ENCODE assay signal across 15 cellular contexts in the genomic region with DNA sequence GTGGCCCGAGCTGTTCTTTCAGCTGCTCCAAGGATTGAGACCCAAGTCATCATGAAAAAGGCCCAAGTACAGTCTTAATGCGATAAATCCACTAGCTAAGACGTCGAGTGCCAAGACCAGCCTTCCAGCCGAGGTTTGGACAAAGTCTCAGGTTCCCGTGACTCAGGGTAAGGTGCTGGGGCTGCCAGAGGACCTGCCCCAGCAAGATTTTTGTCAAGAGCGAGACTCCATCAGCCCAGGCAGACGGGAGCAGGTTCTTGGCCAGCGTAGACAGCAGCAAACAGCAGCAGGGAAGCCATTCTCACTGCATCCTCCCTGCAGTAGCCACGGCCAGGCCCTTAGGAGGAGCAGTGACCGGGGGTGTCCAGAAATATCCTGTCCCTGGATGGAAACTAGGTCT. TPM values are rescaled to one million over a fixed set of nuclear protein-coding genes. Genes with fewer than 3 reads are reported as not detected.
DNase-seq lines count a peak whose midpoint lies in the region; ATAC-seq, FAIRE-seq and TF ChIP-seq lines count a peak whose summit lies in the region.
"Had no signal": no experiment of that assay in that cellular context is flagged by ENCODE, and none has a peak within 500 bp of the region (broad histone marks: within the 10 kb centered on the region; RNA-seq: fewer than 3 reads in every experiment).

No MANE protein-coding gene starts in this region.

- H3K9ac ChIP-seq in HepG2 (ENCODE audit: insufficient read depth, low read depth, low read length): 0 out of 2 replicates have a peak overlapping the region, but pooled peaks have one; percentile 22

- H3K79me2 ChIP-seq in HepG2 (ENCODE audit: insufficient read depth, low read length): peaks cover 41% of the 10 kb centered on the region

- peaks cover 8% of the 10 kb centered on the region for H3K4me1 Mint-ChIP-seq in type B pancreatic cell (ENCODE audit: unreplicated experiment)

- H3K27ac Mint-ChIP-seq in type B pancreatic cell: peak overlapping the region; percentile 27

- ATAC-seq in HepG2 (no peak), right lobe of liver (no peak)
- ATAC-seq: activated CD4-positive, CD25-positive, alpha-beta regulatory T cell treated with anti-CD3 and anti-CD28 coated beads, Interleukin-2, amount 50 U/mL, for 24 hours; left lobe of liver had no signal

- no peaks in the 10 kb centered on the region for H3K9me3 ChIP-seq in HepG2 (ENCODE audit: low read length)
- no peaks in the 10 kb centered on the region for H3K9me3 ChIP-seq in right lobe of liver
- no peaks in the 10 kb centered on the region for H3K9me3 ChIP-seq in esophagus (ENCODE audit: control insufficient read depth in 2 of 2, insufficient read depth in 1 of 2, low read depth in 1 of 2, low read length in 1 of 2)

- intact Hi-C loops in HepG2 (cut with micrococcal nuclease; ENCODE audit: unreplicated experiment) (no loop called here), right lobe of liver (cut with DNase I) (no loop called here)

- no peak overlapping the region for H3K27ac ChIP-seq in HepG2 (ENCODE audit: extremely low read length, insufficient read depth, low read length)
- no peak overlapping the region for H3K27ac ChIP-seq in right lobe of liver
- peak overlapping the region; percentile 89 for H3K27ac ChIP-seq in RWPE1
- peak overlapping the region; percentile 81 to 92 for H3K27ac ChIP-seq in esophagus (ENCODE audit: low read depth in 2 of 2, low read length in 1 of 2)
- H3K27ac ChIP-seq: coronary artery had no signal

- H3K27me3 ChIP-seq in HepG2 (ENCODE audit: control insufficient read depth in 1 of 2, insufficient read depth in 2 of 2, low read length in 2 of 2) (no peaks in the 10 kb centered on the region), right lobe of liver (no peaks in the 10 kb centered on the region), esophagus (ENCODE audit: control insufficient read depth in 1 of 2, insufficient read depth in 2 of 2, low read length in 2 of 2) (no peaks in the 10 kb centered on the region)

- peak overlapping the region; percentile 14 for H3K4me3 Mint-ChIP-seq in type B pancreatic cell

- peaks cover 4% of the 10 kb centered on the region for H3K27me3 Mint-ChIP-seq in type B pancreatic cell

- TF ChIP-seq EP300 in HepG2 (IDR thresholded peaks at IDR 0.05; ENCODE audit: low read depth in 2 of 2, low read length in 2 of 2) (no peak), HepG2 (CRISPR knock-in tag; IDR thresholded peaks at IDR 0.05; ENCODE audit: borderline replicate concordance) (no peak)

- H4K20me1 ChIP-seq in HepG2 (ENCODE audit: insufficient read depth, low read length): no peaks in the 10 kb centered on the region

- TF ChIP-seq RAD21 in HepG2 (CRISPR knock-in tag; IDR thresholded peaks at IDR 0.05): no peak

- CTCF ChIA-PET in HepG2 (lab: Yijun Ruan, JAX; ENCODE audit: low intra/inter-chr PET ratio, low total read pairs) (no interaction called here), RWPE1 (lab: Yijun Ruan, JAX) (interaction anchor here (0.6 to 1.3 kb wide), 2 partner anchors 16 to 57 kb away, joined by 5 read pairs; no protein-coding TSS in a partner anchor)

- TF ChIP-seq POLR2A in HepG2 (IDR thresholded peaks at IDR 0.05; ENCODE audit: insufficient read depth in 1 of 2, low read depth in 2 of 2, low read length in 2 of 2): no peak
- no peak for TF ChIP-seq POLR2A in right lobe of liver (IDR thresholded peaks at IDR 0.05)

- DNase-seq in HepG2 (ENCODE audit: low spot score): no peak
- DNase-seq in right lobe of liver: no peak
- DNase-seq in RWPE1 (ENCODE audit: low spot score): peak; percentile 62
- no peak for DNase-seq in type B pancreatic cell (ENCODE audit: extremely low spot score, unreplicated experiment)
- DNase-seq in DMS 273 treated with DMSO at 0.1 percent for 48 hours (lab: John Stamatoyannopoulos, UW): no peak
- no peak for DNase-seq in effector CD4-positive, alpha-beta T cell
- DNase-seq in HT-29 (ENCODE audit: low spot score): no peak
- DNase-seq: anterior cingulate cortex; NCI-H526; stimulated activated CD4-positive, alpha-beta T cell treated with anti-CD3 and anti-CD28 coated beads, Interleukin-4, amount 100 ng/mL, for 1 hour; T-helper 2 cell had no signal

- H3K4me3 ChIP-seq in HepG2 (replicated peaks in 1 of 3; ENCODE audit: insufficient read depth in 1 of 3, low read depth in 2 of 3, low read length in 3 of 3) (no peak overlapping the region), right lobe of liver (no peak overlapping the region), esophagus (ENCODE audit: low read depth in 1 of 2, low read length in 2 of 2) (peak overlapping the region in 1 of 2 donors; percentile 22)
- H3K4me3 ChIP-seq: coronary artery had no signal

- in situ Hi-C loops in HepG2 (cut with HindIII; ENCODE audit: extremely low pct_ligation_motif_present, low pct_unique_long_range_greater_than_20kb): loop anchor here (5.0 kb wide), 1 partner anchor 63 kb away; no protein-coding TSS in a partner anchor

- no peak overlapping the region for H2AFZ ChIP-seq in HepG2 (ENCODE audit: low read length)

- POLR2A ChIA-PET in HepG2 (lab: Yijun Ruan, JAX): no interaction called here
- POLR2A ChIA-PET in RWPE1 (lab: Yijun Ruan, JAX; ENCODE audit: low non-redundant PET): interaction anchor here (0.9 kb wide), 1 partner anchor 52 kb away, joined by 9 read pairs; no protein-coding TSS in a partner anchor

- H3K4me1 ChIP-seq in HepG2 (ENCODE audit: insufficient read depth, low read length) (peaks cover 45% of the 10 kb centered on the region), right lobe of liver (peaks cover 0 to 24% (median 11%) of the 10 kb centered on the region in 4 donors), esophagus (ENCODE audit: control insufficient read depth in 2 of 2, insufficient read depth in 2 of 2, low read length in 1 of 2) (peaks cover 0 to 21% of the 10 kb centered on the region in 2 donors)

- H3K36me3 ChIP-seq in HepG2 (replicated peaks in 1 of 2; ENCODE audit: control insufficient read depth in 1 of 2, insufficient read depth in 2 of 2, low read length in 2 of 2) (peaks cover 1 to 19% of the 10 kb centered on the region in 2 experiments; a peak in 3 of 5 replicates), right lobe of liver (peaks cover 0 to 15% (median 6%) of the 10 kb centered on the region in 4 donors), esophagus (ENCODE audit: control insufficient read depth in 2 of 2, insufficient read depth in 2 of 2, low read length in 1 of 2) (peaks cover 6 to 17% of the 10 kb centered on the region in 2 donors)

- 91% methylated on average over 3 of the region's 11 CpGs for WGBS in HepG2 (ENCODE audit: low lambda C conversion rate)
- WGBS in right lobe of liver (ENCODE audit: insufficient coverage, low coverage, low lambda C conversion rate, missing lambda C conversion rate): 70% methylated on average over 4 of the region's 11 CpGs
- WGBS in esophagus, 2 donors: 53 to 62% methylated on average over 11 of the region's 11 CpGs

- no peaks in the 10 kb centered on the region for H3K9me3 Mint-ChIP-seq in type B pancreatic cell

- H3K36me3 Mint-ChIP-seq in type B pancreatic cell: peaks cover 6% of the 10 kb centered on the region

- H3K4me2 ChIP-seq in HepG2 (ENCODE audit: low read depth, low read length): 0 out of 2 replicates have a peak overlapping the region, but pooled peaks have one; percentile 12

- TF ChIP-seq CTCF in HepG2 (CRISPR knock-in tag; IDR thresholded peaks at IDR 0.05) (no peak), right lobe of liver (IDR thresholded peaks at IDR 0.05) (no peak), RWPE1 (conservative IDR thresholded peaks at IDR 0.05; ENCODE audit: low read depth) (no peak), type B pancreatic cell (conservative IDR thresholded peaks at IDR 0.05) (no peak)

- BruUV-seq in HepG2 (replicated peaks; lab: Mats Ljungman, UMichigan): no TSS peak

- no peak for FAIRE-seq in HepG2 (lab: Jason Lieb, UNC)

RNA-seq across cellular contexts. Expression of gene FEM1A, which starts 3.4 kb away (rescaled TPM):
- 10.8 and 11.6 TPM in 2 replicates for total RNA-seq in HepG2 (2016; rRNA removed; fragmentation: Illumina TruSeq; extraction: Trizol)
- total RNA-seq in HepG2 (2016; cell fraction: cytosol; rRNA removed; fragmentation: Illumina TruSeq; extraction: Trizol; ENCODE audit: low read depth): 1.9 and 2.0 TPM in 2 replicates
- 10.8 and 11.2 TPM in 2 replicates for total RNA-seq in HepG2 (2016; cell fraction: insoluble cytoplasmic fraction; rRNA removed; fragmentation: Illumina TruSeq; extraction: Trizol)
- 8.3 and 9.0 TPM in 2 replicates for total RNA-seq in HepG2 (2016; cell fraction: membrane; rRNA removed; fragmentation: Illumina TruSeq; extraction: Trizol)
- total RNA-seq in HepG2 (2016; cell fraction: nucleus; rRNA removed; fragmentation: Illumina TruSeq; extraction: Trizol): 6.7 and 7.8 TPM in 2 replicates
- polyA plus RNA-seq in HepG2 (2011; rRNA removed): 3.2 and 4.2 TPM in 2 replicates
- polyA plus RNA-seq in HepG2 (2011; cell fraction: cytosol; rRNA removed): 3.1 and 4.4 TPM in 2 replicates
- polyA plus RNA-seq in HepG2 (2011; cell fraction: nucleus; rRNA removed): 3.3 and 4.8 TPM in 2 replicates
- polyA plus RNA-seq in HepG2 (2012): 0.23 and 0.29 TPM in 2 replicates
- 0.88 and 1.0 TPM in 2 replicates for polyA plus RNA-seq in HepG2 (2016; cell fraction: cytosol; fragmentation: Illumina TruSeq; extraction: Trizol; ENCODE audit: low read depth)
- 8.3 and 9.1 TPM in 2 replicates for polyA plus RNA-seq in HepG2 (2016; cell fraction: insoluble cytoplasmic fraction; fragmentation: Illumina TruSeq; extraction: Trizol; ENCODE audit: low read depth)
- 4.1 and 4.3 TPM in 2 replicates for polyA plus RNA-seq in HepG2 (2016; cell fraction: membrane; fragmentation: Illumina TruSeq; extraction: Trizol; ENCODE audit: low read depth)
- polyA plus RNA-seq in HepG2 (2016; cell fraction: nucleus; fragmentation: Illumina TruSeq; extraction: Trizol; ENCODE audit: insufficient read depth, low read depth): 6.8 TPM in 2 replicates
- 16.5 and 16.7 TPM in 2 replicates for polyA minus RNA-seq in HepG2 (2011; rRNA and poly(A)+ RNA removed; ENCODE audit: low replicate concordance)
- polyA minus RNA-seq in HepG2 (2011; cell fraction: cytosol; rRNA and poly(A)+ RNA removed): 4.8 and 5.5 TPM in 2 replicates
- 6.6 and 7.5 TPM in 2 replicates for polyA minus RNA-seq in HepG2 (2011; cell fraction: nucleus; rRNA and poly(A)+ RNA removed)
- total RNA-seq in right lobe of liver: 10 to 100 TPM in 2 of 6 experiments, 1 to 10 TPM in 4; 4.7 to 11.9 (median 5.6) TPM
- polyA plus RNA-seq in esophagus: 1 to 10 TPM; 5.2 to 6.1 TPM
- 13.3 and 13.7 TPM in 2 replicates for total RNA-seq in type B pancreatic cell (ENCODE audit: low replicate concordance)
- total RNA-seq in HT-29 (2014; rRNA removed; shearing (Covaris generic)): 17.8 and 22.2 TPM in 2 replicates

RNA-seq across cellular contexts. Expression of gene TICAM1, which starts 36.5 kb away (rescaled TPM):
- total RNA-seq in HepG2 (2016; rRNA removed; fragmentation: Illumina TruSeq; extraction: Trizol) (0.95 and 1.3 TPM in 2 replicates), right lobe of liver (10 to 100 TPM in 1 of 6 experiments, 1 to 10 TPM in 5; 6.9 to 14.6 (median 9.4) TPM), type B pancreatic cell (ENCODE audit: low replicate concordance) (8.3 and 20.5 TPM in 2 replicates)
- 0.30 and 0.44 TPM in 2 replicates for total RNA-seq in HepG2 (2016; cell fraction: cytosol; rRNA removed; fragmentation: Illumina TruSeq; extraction: Trizol; ENCODE audit: low read depth)
- total RNA-seq in HepG2 (2016; cell fraction: insoluble cytoplasmic fraction; rRNA removed; fragmentation: Illumina TruSeq; extraction: Trizol): 1.0 and 1.3 TPM in 2 replicates
- 1.2 and 1.4 TPM in 2 replicates for total RNA-seq in HepG2 (2016; cell fraction: membrane; rRNA removed; fragmentation: Illumina TruSeq; extraction: Trizol)
- total RNA-seq in HepG2 (2016; cell fraction: nucleus; rRNA removed; fragmentation: Illumina TruSeq; extraction: Trizol): 0.47 and 1.1 TPM in 2 replicates
- polyA plus RNA-seq in HepG2 (2011; rRNA removed) (0.33 and 0.61 TPM in 2 replicates), esophagus (10 to 100 TPM; 40.8 to 50.4 TPM)
- 0.45 and 0.47 TPM in 2 replicates for polyA plus RNA-seq in HepG2 (2011; cell fraction: cytosol; rRNA removed)
- 1.7 and 2.4 TPM in 2 replicates for polyA plus RNA-seq in HepG2 (2011; cell fraction: nucleus; rRNA removed)
- polyA plus RNA-seq in HepG2 (2012): 2.7 and 4.4 TPM in 2 replicates
- polyA plus RNA-seq in HepG2 (2016; cell fraction: cytosol; fragmentation: Illumina TruSeq; extraction: Trizol; ENCODE audit: low read depth): 0.70 and 0.91 TPM in 2 replicates
- 3.0 and 3.7 TPM in 2 replicates for polyA plus RNA-seq in HepG2 (2016; cell fraction: insoluble cytoplasmic fraction; fragmentation: Illumina TruSeq; extraction: Trizol; ENCODE audit: low read depth)
- polyA plus RNA-seq in HepG2 (2016; cell fraction: membrane; fragmentation: Illumina TruSeq; extraction: Trizol; ENCODE audit: low read depth): 1.5 and 1.9 TPM in 2 replicates
- polyA plus RNA-seq in HepG2 (2016; cell fraction: nucleus; fragmentation: Illumina TruSeq; extraction: Trizol; ENCODE audit: insufficient read depth, low read depth): 4.0 and 4.6 TPM in 2 replicates
- 0.70 and 1.7 TPM in 2 replicates for polyA minus RNA-seq in HepG2 (2011; rRNA and poly(A)+ RNA removed; ENCODE audit: low replicate concordance)
- polyA minus RNA-seq in HepG2 (2011; cell fraction: cytosol; rRNA and poly(A)+ RNA removed): 1.4 and 1.6 TPM in 2 replicates
- 0.50 and 0.52 TPM in 2 replicates for polyA minus RNA-seq in HepG2 (2011; cell fraction: nucleus; rRNA and poly(A)+ RNA removed)
- total RNA-seq in HT-29 (2014; rRNA removed; shearing (Covaris generic)): 3.9 and 4.0 TPM in 2 replicates

Comparison
In these comparisons a context has a peak if more than half of its experiments do, and no peak if none do; other contexts are left out.
1. H3K27ac ChIP-seq: peak in RWPE1 (single experiment) and esophagus (2 of 2); none in HepG2 (single experiment) and right lobe of liver (0 of 3).